In genomic region chr7:151087247-151088018, GRCh38 we compare ENCODE assay signal across 1 cellular context.
TF ChIP-seq lines count a peak whose summit lies in the region.

No MANE protein-coding gene starts in this region.

TF ChIP-seq in HepG2, 621 proteins besides CTCF, POLR2A, EP300 and RAD21 (continued from another document and continues in another):
- TF ChIP-seq NFAT5 (CRISPR knock-in tag; IDR thresholded peaks at IDR 0.05) (no peak), GRHL1 (CRISPR knock-in tag; conservative IDR thresholded peaks at IDR 0.05) (no peak), TEF (CRISPR knock-in tag; IDR thresholded peaks at IDR 0.05) (no peak), HBP1 (CRISPR knock-in tag; IDR thresholded peaks at IDR 0.05; ENCODE audit: low read depth) (no peak), CENPBD1 (CRISPR knock-in tag; IDR thresholded peaks at IDR 0.05; ENCODE audit: borderline replicate concordance, low read depth) (no peak), FOSL2 (CRISPR knock-in tag; IDR thresholded peaks at IDR 0.05) (peak; percentile 23; the same call in 1 of the 2 replicates), KLF12 (CRISPR knock-in tag; IDR thresholded peaks at IDR 0.05; ENCODE audit: borderline replicate concordance) (no peak; the same call in 1 of the 2 replicates), RFXANK (CRISPR knock-in tag; IDR thresholded peaks at IDR 0.05) (no peak), ZNF276 (CRISPR knock-in tag; IDR thresholded peaks at IDR 0.05; ENCODE audit: low read depth) (no peak), ZNF605 (CRISPR knock-in tag; IDR thresholded peaks at IDR 0.05) (no peak; the same call in 1 of the 2 replicates), HNF1B (CRISPR knock-in tag; IDR thresholded peaks at IDR 0.05) (no peak), ZSCAN25 (CRISPR knock-in tag; IDR thresholded peaks at IDR 0.05) (no peak), TFE3 (CRISPR knock-in tag; IDR thresholded peaks at IDR 0.05) (no peak; the same call in 1 of the 2 replicates), RFXAP (CRISPR knock-in tag; IDR thresholded peaks at IDR 0.05; ENCODE audit: borderline replicate concordance) (no peak), GTF3A (CRISPR knock-in tag; conservative IDR thresholded peaks at IDR 0.05) (0 out of 2 replicates have a peak, but pooled peaks have one; percentile 26), ZNF607 (CRISPR knock-in tag; IDR thresholded peaks at IDR 0.05; ENCODE audit: borderline replicate concordance) (peak; percentile 57), ZNF547 (CRISPR knock-in tag; IDR thresholded peaks at IDR 0.05) (peak; percentile 15; the same call in 1 of the 2 replicates), REXO4 (CRISPR knock-in tag; IDR thresholded peaks at IDR 0.05; ENCODE audit: borderline replicate concordance) (no peak), ZNF724P (CRISPR knock-in tag; IDR thresholded peaks at IDR 0.05; ENCODE audit: borderline replicate concordance) (no peak), ZNF503 (CRISPR knock-in tag; IDR thresholded peaks at IDR 0.05) (no peak), ZNF234 (CRISPR knock-in tag; conservative IDR thresholded peaks at IDR 0.05) (no peak), ZNF256 (CRISPR knock-in tag; conservative IDR thresholded peaks at IDR 0.05) (no peak), KLF11 (CRISPR knock-in tag; IDR thresholded peaks at IDR 0.05) (no peak), CENPX (CRISPR knock-in tag; IDR thresholded peaks at IDR 0.05) (no peak), DNMT1 (CRISPR knock-in tag; IDR thresholded peaks at IDR 0.05) (no peak), FOSL1 (CRISPR knock-in tag; IDR thresholded peaks at IDR 0.05; ENCODE audit: borderline replicate concordance) (no peak), ZNF281 (CRISPR knock-in tag; IDR thresholded peaks at IDR 0.05; ENCODE audit: borderline replicate concordance) (peak; percentile 4; the same call in 1 of the 2 replicates), ETV5 (CRISPR knock-in tag; IDR thresholded peaks at IDR 0.05; ENCODE audit: borderline replicate concordance) (peak; percentile 86), SIN3A (IDR thresholded peaks at IDR 0.05; ENCODE audit: borderline replicate concordance, low read depth, low read length) (no peak; the same call in 1 of the 2 replicates), BRD4 (CRISPR knock-in tag; IDR thresholded peaks at IDR 0.05) (no peak), ATF5 (CRISPR knock-in tag; IDR thresholded peaks at IDR 0.05; ENCODE audit: low read depth) (no peak)
